In genomic region chr9:4541281-4541680, GRCh38 we compare ENCODE assay signal across 1 cellular context.
TF ChIP-seq lines count a peak whose summit lies in the region.

No MANE protein-coding gene starts in this region.

TF ChIP-seq in GM23338, 12 proteins besides CTCF, POLR2A, EP300 and RAD21 (continued from another document):
- no peak for TF ChIP-seq ETS1 (IDR thresholded peaks at IDR 0.05)
- TF ChIP-seq ZNF114 (CRISPR knock-in tag; IDR thresholded peaks at IDR 0.05): no peak
- no peak for TF ChIP-seq EZH2 (IDR thresholded peaks at IDR 0.05; ENCODE audit: low read depth, unreplicated experiment)
- TF ChIP-seq REST (IDR thresholded peaks at IDR 0.05; ENCODE audit: unreplicated experiment): no peak
- no peak for TF ChIP-seq JUNB (IDR thresholded peaks at IDR 0.05; ENCODE audit: unreplicated experiment)
- no peak for TF ChIP-seq STAT1 (IDR thresholded peaks at IDR 0.05; ENCODE audit: unreplicated experiment)
- TF ChIP-seq EZH2phosphoT487 (IDR thresholded peaks at IDR 0.05; ENCODE audit: unreplicated experiment): no peak
- no peak for TF ChIP-seq NANOG (IDR thresholded peaks at IDR 0.05; ENCODE audit: borderline replicate concordance)
- TF ChIP-seq ZNF462 (CRISPR knock-in tag; IDR thresholded peaks at IDR 0.05): no peak
- TF ChIP-seq POLR2AphosphoS5 (IDR thresholded peaks at IDR 0.05; ENCODE audit: low read depth): no peak
- TF ChIP-seq ZNF331 (CRISPR knock-in tag; IDR thresholded peaks at IDR 0.05; ENCODE audit: low read depth): no peak
